33 cellular contexts compared by ENCODE assay signal in genomic region chr20:20557406-20557805, GRCh38.
DNase-seq lines count a peak whose midpoint lies in the region; ATAC-seq and TF ChIP-seq lines count a peak whose summit lies in the region.
"Had no signal": no experiment of that assay in that cellular context is flagged by ENCODE, and none has a peak within 500 bp of the region (broad histone marks: within the 10 kb centered on the region; RNA-seq: fewer than 3 reads in every experiment).

No MANE protein-coding gene starts in this region.

- H3K27ac ChIP-seq in VCaP (peak overlapping the region; percentile 19), right cardiac atrium (ENCODE audit: low read length) (no peak overlapping the region), gastrocnemius medialis (no peak overlapping the region)
- H3K27ac ChIP-seq: 22Rv1; A549; BLaER1; BLaER1 treated with 17β-estradiol and CSF1 and Interleukin-3, amounts not matched to agents 10 nM and 100 nM; C4-2B had no signal

- H3K27me3 ChIP-seq in MG63: no peaks in the 10 kb centered on the region
- H3K27me3 ChIP-seq in right cardiac atrium (ENCODE audit: control insufficient read depth, insufficient read depth): no peaks in the 10 kb centered on the region
- H3K27me3 ChIP-seq in gastrocnemius medialis: no peaks in the 10 kb centered on the region
- H3K27me3 ChIP-seq: BE2C; BLaER1; BLaER1 treated with 17β-estradiol and CSF1 and Interleukin-3, amounts not matched to agents 10 nM and 100 nM had no signal

- POLR2A ChIA-PET in WTC11 (lab: Charles Lee): no interaction called here

- H3K36me3 Mint-ChIP-seq in WTC11 (peaks cover 22% of the 10 kb centered on the region), glutamatergic neuron (ENCODE audit: unreplicated experiment) (peaks cover 11% of the 10 kb centered on the region)

- in situ Hi-C loops in gastrocnemius medialis (cut with MboI; ENCODE audit: low sequenced_read_pairs in 4 of 4): no loop called here

- TF ChIP-seq POLR2A in gastrocnemius medialis (IDR thresholded peaks at IDR 0.05): no peak

- no peaks in the 10 kb centered on the region for H3K4me1 ChIP-seq in right cardiac atrium (ENCODE audit: control insufficient read depth, insufficient read depth, low read length)
- no peaks in the 10 kb centered on the region for H3K4me1 ChIP-seq in gastrocnemius medialis
- H3K4me1 ChIP-seq: A549; BE2C; BLaER1; BLaER1 treated with 17β-estradiol and CSF1 and Interleukin-3, amounts not matched to agents 10 nM and 100 nM; Caco-2 had no signal

- no peaks in the 10 kb centered on the region for H3K36me3 ChIP-seq in MG63
- peaks cover 0 to 20% of the 10 kb centered on the region in 2 donors for H3K36me3 ChIP-seq in gastrocnemius medialis
- H3K36me3 ChIP-seq: BE2C had no signal

- ATAC-seq in WTC11 (no peak), right cardiac atrium (no peak), gastrocnemius medialis (no peak)
- ATAC-seq: A549; CD8-positive, alpha-beta T cell had no signal

- DNase-seq in WTC11 (ENCODE audit: low spot score): no peak
- no peak for DNase-seq in glutamatergic neuron
- DNase-seq in MG63: no peak
- no peak for DNase-seq in right cardiac atrium
- no peak for DNase-seq in gastrocnemius medialis
- DNase-seq: 8988T; ACHN; AML-193; BE2C; C1 segment of cervical spinal cord; Caco-2; Calu3; CD4-positive, alpha-beta memory T cell; CD4-positive, alpha-beta T cell; CD4-positive, CD25-positive, alpha-beta regulatory T cell; CD8-positive, alpha-beta memory T cell; CD8-positive, alpha-beta T cell; COR-L47; DMS 273 treated with DMSO at 0.1 percent for 48 hours; DMS153; DMS53; DMS79; DMS79 treated with DMSO at 0.1 percent for 48 hours; DND-41; EL had no signal

- no peak overlapping the region for H3K4me3 Mint-ChIP-seq in WTC11
- no peak overlapping the region for H3K4me3 Mint-ChIP-seq in glutamatergic neuron (ENCODE audit: unreplicated experiment)
- H3K4me3 Mint-ChIP-seq: B cell; CD14-positive monocyte; CD4-positive, alpha-beta memory T cell; CD4-positive, alpha-beta T cell; CD4-positive, CD25-positive, alpha-beta regulatory T cell; CD8-positive, alpha-beta memory T cell; CD8-positive, alpha-beta T cell had no signal

- H3K4me1 Mint-ChIP-seq in WTC11 (peaks cover 15% of the 10 kb centered on the region), glutamatergic neuron (ENCODE audit: low read depth, unreplicated experiment) (peaks cover 47% of the 10 kb centered on the region)
- H3K4me1 Mint-ChIP-seq: B cell; CD8-positive, alpha-beta memory T cell had no signal

- CTCF ChIA-PET in WTC11 (lab: Charles Lee): no interaction called here

- 98% methylated on average over 3 of the region's 3 CpGs for WGBS in right cardiac atrium

- H3K27me3 Mint-ChIP-seq in WTC11 (ENCODE audit: low read depth) (no peaks in the 10 kb centered on the region), glutamatergic neuron (ENCODE audit: unreplicated experiment) (peaks cover 3% of the 10 kb centered on the region)
- H3K27me3 Mint-ChIP-seq: B cell; CD4-positive, alpha-beta memory T cell; CD4-positive, alpha-beta T cell; CD4-positive, CD25-positive, alpha-beta regulatory T cell; CD8-positive, alpha-beta memory T cell had no signal

- TF ChIP-seq CTCF in VCaP (conservative IDR thresholded peaks at IDR 0.05) (no peak), WTC11 (IDR thresholded peaks at IDR 0.05) (no peak), glutamatergic neuron (IDR thresholded peaks at IDR 0.05; ENCODE audit: partially characterized antibody, unreplicated experiment) (no peak), gastrocnemius medialis (IDR thresholded peaks at IDR 0.05 in 4 of 5, conservative IDR thresholded peaks at IDR 0.05 in 1 of 5) (no peak)

- H3K27ac Mint-ChIP-seq in WTC11 (peak overlapping the region; percentile 47; the same call in 1 of the 2 replicates), glutamatergic neuron (ENCODE audit: unreplicated experiment) (peak overlapping the region; percentile 28)
- H3K27ac Mint-ChIP-seq: B cell; CD14-positive monocyte; CD4-positive, alpha-beta T cell; CD4-positive, CD25-positive, alpha-beta regulatory T cell; CD8-positive, alpha-beta memory T cell; CD8-positive, alpha-beta T cell had no signal

- H3K9me3 Mint-ChIP-seq in WTC11 (peaks cover 22% of the 10 kb centered on the region), glutamatergic neuron (ENCODE audit: unreplicated experiment) (peaks cover 2% of the 10 kb centered on the region)
- H3K9me3 Mint-ChIP-seq: CD4-positive, alpha-beta T cell; CD4-positive, CD25-positive, alpha-beta regulatory T cell; CD8-positive, alpha-beta memory T cell; CD8-positive, alpha-beta T cell had no signal

- H3K9me3 ChIP-seq in MG63 (no peaks in the 10 kb centered on the region), right cardiac atrium (ENCODE audit: control insufficient read depth, low read length) (no peaks in the 10 kb centered on the region), gastrocnemius medialis (no peaks in the 10 kb centered on the region)
- H3K9me3 ChIP-seq: A549, BE2C, BLaER1 had no signal

- intact Hi-C loops in right cardiac atrium (cut with DNase I): no loop called here
- intact Hi-C loops in gastrocnemius medialis (cut with DNase I; ENCODE audit: low total_unique reads): no loop called here

- H3K4me3 ChIP-seq in MG63 (no peak overlapping the region), right cardiac atrium (ENCODE audit: low read length) (no peak overlapping the region), gastrocnemius medialis (no peak overlapping the region)
- H3K4me3 ChIP-seq: A549; BLaER1; BLaER1 treated with 17β-estradiol and CSF1 and Interleukin-3, amounts not matched to agents 10 nM and 100 nM had no signal

TF ChIP-seq in WTC11, 78 proteins besides CTCF, POLR2A, EP300 and RAD21 (continues in another document):
- TF ChIP-seq ZNF532 (CRISPR knock-in tag; IDR thresholded peaks at IDR 0.05; ENCODE audit: borderline replicate concordance): no peak
- no peak for TF ChIP-seq ZBTB21 (CRISPR knock-in tag; IDR thresholded peaks at IDR 0.05; ENCODE audit: borderline replicate concordance)
- no peak for TF ChIP-seq USF1 (CRISPR knock-in tag; IDR thresholded peaks at IDR 0.05)
- no peak for TF ChIP-seq NR1H2 (CRISPR knock-in tag; IDR thresholded peaks at IDR 0.05)
- no peak for TF ChIP-seq IRF2 (CRISPR knock-in tag; IDR thresholded peaks at IDR 0.05; ENCODE audit: borderline replicate concordance, low read depth)
- TF ChIP-seq GRHL2 (CRISPR knock-in tag; IDR thresholded peaks at IDR 0.05; ENCODE audit: insufficient replicate concordance, severe bottlenecking): no peak
- no peak for TF ChIP-seq ZNF281 (CRISPR knock-in tag; IDR thresholded peaks at IDR 0.05)
